ENCODE assay signal across 8 cellular contexts in genomic region chr16:56423584-56424403, GRCh38. TPM values are rescaled to one million over a fixed set of nuclear protein-coding genes. Genes with fewer than 3 reads are reported as not detected.
DNase-seq lines count a peak whose midpoint lies in the region; ATAC-seq, FAIRE-seq and TF ChIP-seq lines count a peak whose summit lies in the region.

No MANE protein-coding gene starts in this region.

- H2AFZ ChIP-seq in HepG2 (ENCODE audit: low read length), result peak overlapping the region; percentile 79

- H3K79me2 ChIP-seq in HepG2 (ENCODE audit: insufficient read depth, low read length), result peaks cover 55% of the 10 kb centered on the region

- peak overlapping the region; percentile 71 for H3K4me3 ChIP-seq in astrocyte of the spinal cord (ENCODE audit: low read depth, low read length)
- H3K4me3 ChIP-seq in HepG2 (replicated peaks in 1 of 3; ENCODE audit: insufficient read depth in 1 of 3, low read depth in 2 of 3, low read length in 3 of 3), result peak overlapping the region; percentile 78 to 90 (median 89)
- peak overlapping the region in 2 of 3 donors; percentile 56 to 95 for H3K4me3 ChIP-seq in thyroid gland (replicated peaks in 1 of 3)

- peaks cover 9% of the 10 kb centered on the region for H3K36me3 ChIP-seq in KOPT-K1 (ENCODE audit: insufficient read depth, low read length)
- H3K36me3 ChIP-seq in HepG2 (replicated peaks in 1 of 2; ENCODE audit: control insufficient read depth in 1 of 2, insufficient read depth in 2 of 2, low read length in 2 of 2), result peaks cover 0 to 3% of the 10 kb centered on the region in 2 experiments; a peak in 2 of 5 replicates
- H3K36me3 ChIP-seq in thyroid gland, result no peaks in the 10 kb centered on the region

- H4K20me1 ChIP-seq in HepG2 (ENCODE audit: insufficient read depth, low read length), result peaks cover 11% of the 10 kb centered on the region

- BruUV-seq in HepG2 (replicated peaks; lab: Mats Ljungman, UMichigan), result TSS peak; percentile 58

- POLR2A ChIA-PET in HepG2 (lab: Yijun Ruan, JAX), result interaction anchor here (1.0 to 2.4 kb wide), 5 partner anchors 10 to 28 kb away, joined by 3 to 8 read pairs (median 6); partner anchors contain the start of genes NUDT21 and OGFOD1

- in situ Hi-C loops in astrocyte of the spinal cord (cut with HindIII; ENCODE audit: low sequenced_read_pairs) (no loop called here), HepG2 (cut with HindIII; ENCODE audit: extremely low pct_ligation_motif_present, low pct_unique_long_range_greater_than_20kb) (no loop called here)

- no peak for TF ChIP-seq RAD21 in HepG2 (CRISPR knock-in tag; IDR thresholded peaks at IDR 0.05)

- DNase-seq in GM10266 (ENCODE audit: extremely low spot score), result peak; percentile 63
- peak; percentile 10 for DNase-seq in astrocyte of the spinal cord (ENCODE audit: low read depth, low spot score)
- DNase-seq in HepG2 (ENCODE audit: low spot score), result peak; percentile 39
- DNase-seq in thyroid gland, result no peak
- DNase-seq in NCI-H1092 (lab: John Stamatoyannopoulos, UW), result no peak

- H3K27me3 ChIP-seq in HepG2 (ENCODE audit: control insufficient read depth in 1 of 2, insufficient read depth in 2 of 2, low read length in 2 of 2), result no peaks in the 10 kb centered on the region; a peak in 2 of 5 replicates
- H3K27me3 ChIP-seq in thyroid gland, result no peaks in the 10 kb centered on the region

- H3K4me1 ChIP-seq in HepG2 (ENCODE audit: insufficient read depth, low read length) (peaks cover 60% of the 10 kb centered on the region), thyroid gland (peaks cover 32 to 43% of the 10 kb centered on the region in 2 donors)

- FAIRE-seq in HepG2 (lab: Jason Lieb, UNC), result no peak

- H3K9ac ChIP-seq in HepG2 (ENCODE audit: insufficient read depth, low read depth, low read length), result peak overlapping the region; percentile 85

- WGBS in HepG2 (ENCODE audit: low lambda C conversion rate), result 3% methylated on average over 7 of the region's 7 CpGs
- 51 to 55% methylated on average over 7 of the region's 7 CpGs for WGBS in thyroid gland, 2 donors

- no peaks in the 10 kb centered on the region for H3K9me3 ChIP-seq in KOPT-K1 (ENCODE audit: insufficient read depth, low read length, poor library complexity, severe bottlenecking)
- no peaks in the 10 kb centered on the region for H3K9me3 ChIP-seq in HepG2 (ENCODE audit: low read length)
- no peaks in the 10 kb centered on the region for H3K9me3 ChIP-seq in thyroid gland

- H3K27ac ChIP-seq in KOPT-K1 (ENCODE audit: low read depth, low read length, poor library complexity, severe bottlenecking) (peak overlapping the region; percentile 78), HepG2 (ENCODE audit: extremely low read length, insufficient read depth, low read length) (peak overlapping the region; percentile 68), thyroid gland (peak overlapping the region in 1 of 3 donors; percentile 72)

- CTCF ChIA-PET in HepG2 (lab: Yijun Ruan, JAX; ENCODE audit: low intra/inter-chr PET ratio, low total read pairs), result no interaction called here

- peak overlapping the region; percentile 89 for H3K4me2 ChIP-seq in HepG2 (ENCODE audit: low read depth, low read length)

- no peak for TF ChIP-seq POLR2A in HepG2 (IDR thresholded peaks at IDR 0.05; ENCODE audit: insufficient read depth in 1 of 2, low read depth in 2 of 2, low read length in 2 of 2)
- TF ChIP-seq POLR2A in thyroid gland (IDR thresholded peaks at IDR 0.05), result no peak

- intact Hi-C loops in HepG2 (cut with micrococcal nuclease; ENCODE audit: unreplicated experiment) (loop anchor here (2.0 kb wide), 2 partner anchors 15 to 27 kb away; partner anchors contain the start of genes NUDT21 and OGFOD1), thyroid gland (cut with DNase I) (no loop called here)

- ATAC-seq in HepG2, result 0 out of 3 replicates have a peak, but pooled peaks have one; percentile 13
- ATAC-seq in GM19463 (IDR thresholded peaks at IDR 0.05; ENCODE audit: unreplicated experiment), result no peak
- ATAC-seq in GM21360 (IDR thresholded peaks at IDR 0.05; ENCODE audit: unreplicated experiment), result no peak

- TF ChIP-seq EP300 in HepG2 (IDR thresholded peaks at IDR 0.05; ENCODE audit: low read depth in 2 of 2, low read length in 2 of 2), result no peak
- no peak for TF ChIP-seq EP300 in HepG2 (CRISPR knock-in tag; IDR thresholded peaks at IDR 0.05; ENCODE audit: borderline replicate concordance)

- no peak for TF ChIP-seq CTCF in GM10266 (IDR thresholded peaks at IDR 0.05; ENCODE audit: control insufficient read depth, insufficient read depth, low read depth, missing control alignments)
- no peak for TF ChIP-seq CTCF in astrocyte of the spinal cord (IDR thresholded peaks at IDR 0.05; ENCODE audit: low read depth, low read length)
- TF ChIP-seq CTCF in HepG2 (CRISPR knock-in tag; IDR thresholded peaks at IDR 0.05), result no peak
- no peak for TF ChIP-seq CTCF in thyroid gland (IDR thresholded peaks at IDR 0.05)

RNA-seq across cellular contexts. Expression of gene AMFR, which starts 1.6 kb away (rescaled TPM):
- 80.0 and 108 TPM in 2 replicates for total RNA-seq in HepG2 (2016; rRNA removed; fragmentation: Illumina TruSeq; extraction: Trizol)
- total RNA-seq in HepG2 (2016; cell fraction: cytosol; rRNA removed; fragmentation: Illumina TruSeq; extraction: Trizol; ENCODE audit: low read depth), result 55.3 and 57.1 TPM in 2 replicates
- total RNA-seq in HepG2 (2016; cell fraction: insoluble cytoplasmic fraction; rRNA removed; fragmentation: Illumina TruSeq; extraction: Trizol), result 75.8 and 107 TPM in 2 replicates
- 115 and 121 TPM in 2 replicates for total RNA-seq in HepG2 (2016; cell fraction: membrane; rRNA removed; fragmentation: Illumina TruSeq; extraction: Trizol)
- total RNA-seq in HepG2 (2016; cell fraction: nucleus; rRNA removed; fragmentation: Illumina TruSeq; extraction: Trizol), result 88.4 and 97.8 TPM in 2 replicates
- polyA plus RNA-seq in HepG2 (2011; rRNA removed), result 52.9 and 65.3 TPM in 2 replicates
- polyA plus RNA-seq in HepG2 (2011; cell fraction: cytosol; rRNA removed), result 73.6 and 88.0 TPM in 2 replicates
- polyA plus RNA-seq in HepG2 (2011; cell fraction: nucleus; rRNA removed), result 63.5 and 69.1 TPM in 2 replicates
- 68.8 and 77.0 TPM in 2 replicates for polyA plus RNA-seq in HepG2 (2012)
- polyA plus RNA-seq in HepG2 (2016; cell fraction: cytosol; fragmentation: Illumina TruSeq; extraction: Trizol; ENCODE audit: low read depth), result 27.7 and 29.0 TPM in 2 replicates
- polyA plus RNA-seq in HepG2 (2016; cell fraction: insoluble cytoplasmic fraction; fragmentation: Illumina TruSeq; extraction: Trizol; ENCODE audit: low read depth), result 47.4 and 56.2 TPM in 2 replicates
- polyA plus RNA-seq in HepG2 (2016; cell fraction: membrane; fragmentation: Illumina TruSeq; extraction: Trizol; ENCODE audit: low read depth), result 56.5 and 62.9 TPM in 2 replicates
- polyA plus RNA-seq in HepG2 (2016; cell fraction: nucleus; fragmentation: Illumina TruSeq; extraction: Trizol; ENCODE audit: insufficient read depth, low read depth), result 75.6 and 79.3 TPM in 2 replicates
- 174 and 688 TPM in 2 replicates for polyA minus RNA-seq in HepG2 (2011; rRNA and poly(A)+ RNA removed; ENCODE audit: low replicate concordance)
- 186 and 219 TPM in 2 replicates for polyA minus RNA-seq in HepG2 (2011; cell fraction: cytosol; rRNA and poly(A)+ RNA removed)
- 164 and 181 TPM in 2 replicates for polyA minus RNA-seq in HepG2 (2011; cell fraction: nucleus; rRNA and poly(A)+ RNA removed)
- total RNA-seq in thyroid gland, result 100 to 1,000 TPM; 130 to 167 (median 146) TPM

RNA-seq across cellular contexts. Expression of gene NUDT21, which starts 27.3 kb away (rescaled TPM):
- total RNA-seq in HepG2 (2016; rRNA removed; fragmentation: Illumina TruSeq; extraction: Trizol) (210 and 320 TPM in 2 replicates), thyroid gland (100 to 1,000 TPM in 1 of 4 donors, 10 to 100 TPM in 3; 55.0 to 120 (median 68.2) TPM)
- 59.7 and 74.4 TPM in 2 replicates for total RNA-seq in HepG2 (2016; cell fraction: cytosol; rRNA removed; fragmentation: Illumina TruSeq; extraction: Trizol; ENCODE audit: low read depth)
- total RNA-seq in HepG2 (2016; cell fraction: insoluble cytoplasmic fraction; rRNA removed; fragmentation: Illumina TruSeq; extraction: Trizol), result 213 and 328 TPM in 2 replicates
- 88.9 and 94.1 TPM in 2 replicates for total RNA-seq in HepG2 (2016; cell fraction: membrane; rRNA removed; fragmentation: Illumina TruSeq; extraction: Trizol)
- total RNA-seq in HepG2 (2016; cell fraction: nucleus; rRNA removed; fragmentation: Illumina TruSeq; extraction: Trizol), result 86.2 and 94.1 TPM in 2 replicates
- polyA plus RNA-seq in HepG2 (2011; rRNA removed), result 162 and 177 TPM in 2 replicates
- 66.5 and 107 TPM in 2 replicates for polyA plus RNA-seq in HepG2 (2011; cell fraction: cytosol; rRNA removed)
- polyA plus RNA-seq in HepG2 (2011; cell fraction: nucleus; rRNA removed), result 51.0 and 61.4 TPM in 2 replicates
- 136 and 140 TPM in 2 replicates for polyA plus RNA-seq in HepG2 (2012)
- 77.0 and 85.0 TPM in 2 replicates for polyA plus RNA-seq in HepG2 (2016; cell fraction: cytosol; fragmentation: Illumina TruSeq; extraction: Trizol; ENCODE audit: low read depth)
- polyA plus RNA-seq in HepG2 (2016; cell fraction: insoluble cytoplasmic fraction; fragmentation: Illumina TruSeq; extraction: Trizol; ENCODE audit: low read depth), result 268 and 272 TPM in 2 replicates
- polyA plus RNA-seq in HepG2 (2016; cell fraction: membrane; fragmentation: Illumina TruSeq; extraction: Trizol; ENCODE audit: low read depth), result 76.9 and 88.0 TPM in 2 replicates
- 92.2 and 106 TPM in 2 replicates for polyA plus RNA-seq in HepG2 (2016; cell fraction: nucleus; fragmentation: Illumina TruSeq; extraction: Trizol; ENCODE audit: insufficient read depth, low read depth)
- 103 and 183 TPM in 2 replicates for polyA minus RNA-seq in HepG2 (2011; rRNA and poly(A)+ RNA removed; ENCODE audit: low replicate concordance)
- 89.5 and 101 TPM in 2 replicates for polyA minus RNA-seq in HepG2 (2011; cell fraction: cytosol; rRNA and poly(A)+ RNA removed)
- 81.6 and 84.1 TPM in 2 replicates for polyA minus RNA-seq in HepG2 (2011; cell fraction: nucleus; rRNA and poly(A)+ RNA removed)

RNA-seq across cellular contexts. Expression of gene OGFOD1, which starts 27.6 kb away (rescaled TPM):
- total RNA-seq in HepG2 (2016; rRNA removed; fragmentation: Illumina TruSeq; extraction: Trizol) (81.3 and 160 TPM in 2 replicates), thyroid gland (10 to 100 TPM; 28.4 to 75.3 (median 58.7) TPM)
- 6.6 and 8.4 TPM in 2 replicates for total RNA-seq in HepG2 (2016; cell fraction: cytosol; rRNA removed; fragmentation: Illumina TruSeq; extraction: Trizol; ENCODE audit: low read depth)
- total RNA-seq in HepG2 (2016; cell fraction: insoluble cytoplasmic fraction; rRNA removed; fragmentation: Illumina TruSeq; extraction: Trizol), result 86.8 and 157 TPM in 2 replicates
- 20.3 and 27.2 TPM in 2 replicates for total RNA-seq in HepG2 (2016; cell fraction: membrane; rRNA removed; fragmentation: Illumina TruSeq; extraction: Trizol)
- total RNA-seq in HepG2 (2016; cell fraction: nucleus; rRNA removed; fragmentation: Illumina TruSeq; extraction: Trizol), result 53.7 and 58.7 TPM in 2 replicates
- 31.1 and 35.2 TPM in 2 replicates for polyA plus RNA-seq in HepG2 (2011; rRNA removed)
- polyA plus RNA-seq in HepG2 (2011; cell fraction: cytosol; rRNA removed), result 20.7 and 32.8 TPM in 2 replicates
- 11.1 and 14.6 TPM in 2 replicates for polyA plus RNA-seq in HepG2 (2011; cell fraction: nucleus; rRNA removed)
- 44.7 and 68.7 TPM in 2 replicates for polyA plus RNA-seq in HepG2 (2012)
- polyA plus RNA-seq in HepG2 (2016; cell fraction: cytosol; fragmentation: Illumina TruSeq; extraction: Trizol; ENCODE audit: low read depth), result 6.1 and 7.5 TPM in 2 replicates
- polyA plus RNA-seq in HepG2 (2016; cell fraction: insoluble cytoplasmic fraction; fragmentation: Illumina TruSeq; extraction: Trizol; ENCODE audit: low read depth), result 139 and 141 TPM in 2 replicates
- 14.8 and 18.5 TPM in 2 replicates for polyA plus RNA-seq in HepG2 (2016; cell fraction: membrane; fragmentation: Illumina TruSeq; extraction: Trizol; ENCODE audit: low read depth)
- polyA plus RNA-seq in HepG2 (2016; cell fraction: nucleus; fragmentation: Illumina TruSeq; extraction: Trizol; ENCODE audit: insufficient read depth, low read depth), result 48.7 and 52.3 TPM in 2 replicates
- polyA minus RNA-seq in HepG2 (2011; rRNA and poly(A)+ RNA removed; ENCODE audit: low replicate concordance), result 28.6 and 57.3 TPM in 2 replicates
- polyA minus RNA-seq in HepG2 (2011; cell fraction: cytosol; rRNA and poly(A)+ RNA removed), result 24.4 and 40.4 TPM in 2 replicates
- 61.2 and 74.1 TPM in 2 replicates for polyA minus RNA-seq in HepG2 (2011; cell fraction: nucleus; rRNA and poly(A)+ RNA removed)

Comparison
In these comparisons a context has a peak if more than half of its experiments do, and no peak if none do; other contexts are left out.
1. DNase-seq: peak in GM10266 (single experiment), astrocyte of the spinal cord (single experiment) and HepG2 (single experiment); none in thyroid gland (0 of 2) and NCI-H1092 (single experiment).
2. Peak in every context shown above with its lines, with median percentiles within 50 percentile points of each other: H3K4me3 ChIP-seq.